Comparison of ENCODE assay signal across 19 cellular contexts in genomic region chr6:21080221-21080620, GRCh38.
"Had no signal": no experiment of that assay in that cellular context is flagged by ENCODE, and none has a peak within 500 bp of the region (broad histone marks: within the 10 kb centered on the region; RNA-seq: fewer than 3 reads in every experiment).

No MANE protein-coding gene starts in this region.

- DNase-seq: effector memory CD4-positive, alpha-beta T cell; gastrocnemius medialis; heart right ventricle; kidney; left cardiac atrium; left ventricle myocardium superior; psoas muscle; retina; right lobe of liver; spleen; stimulated activated CD4-positive, alpha-beta T cell treated with anti-CD3 and anti-CD28 coated beads, Interleukin-2, amount 100 ng/mL, for 24 hours; stimulated activated CD4-positive, alpha-beta T cell treated with anti-CD3 and anti-CD28 coated beads, Interleukin-4, amount 100 ng/mL, for 4 hours; stimulated activated naive B cell treated with anti-CD40 and anti-IgM and Interleukin-4, amounts not matched to agents 10 μg/mL and 1 μg/mL and 100 μg/mL, for 72 hours; stimulated activated naive CD8-positive, alpha-beta T cell treated with anti-CD3 and anti-CD28 coated beads, Interleukin-15, amount 100 ng/mL, for 72 hours; testis had no signal

- H3K27ac ChIP-seq: gastrocnemius medialis, heart right ventricle, parathyroid adenoma, psoas muscle, right lobe of liver, spleen, testis, tibial nerve had no signal

- H3K4me1 ChIP-seq: gastrocnemius medialis, parathyroid adenoma, psoas muscle, right lobe of liver, spleen, testis, tibial nerve had no signal

- H2AFZ ChIP-seq: parathyroid adenoma had no signal

- ATAC-seq: esophagus mucosa; gastrocnemius medialis; heart right ventricle; left ventricle myocardium superior; psoas muscle; stimulated activated naive B cell treated with anti-CD40 and anti-IgM and Interleukin-4, amounts not matched to agents 10 μg/mL and 1 μg/mL and 100 μg/mL, for 72 hours; stimulated activated naive CD8-positive, alpha-beta T cell treated with anti-CD3 and anti-CD28 coated beads, Interleukin-15, amount 100 ng/mL, for 72 hours had no signal

- H3K9ac ChIP-seq: parathyroid adenoma had no signal

- H3K9me3 ChIP-seq: gastrocnemius medialis, psoas muscle, right lobe of liver, testis, tibial nerve had no signal

- H3K27me3 ChIP-seq: gastrocnemius medialis, heart right ventricle, right lobe of liver, spleen, testis, tibial nerve had no signal

- H3K4me3 ChIP-seq: gastrocnemius medialis, heart right ventricle, lung, psoas muscle, right lobe of liver, spleen, testis, tibial nerve had no signal

- H3K79me2 ChIP-seq: parathyroid adenoma had no signal

- H3K36me3 ChIP-seq: gastrocnemius medialis, right lobe of liver had no signal
